8 cellular contexts compared by ENCODE assay signal in the genomic region with DNA sequence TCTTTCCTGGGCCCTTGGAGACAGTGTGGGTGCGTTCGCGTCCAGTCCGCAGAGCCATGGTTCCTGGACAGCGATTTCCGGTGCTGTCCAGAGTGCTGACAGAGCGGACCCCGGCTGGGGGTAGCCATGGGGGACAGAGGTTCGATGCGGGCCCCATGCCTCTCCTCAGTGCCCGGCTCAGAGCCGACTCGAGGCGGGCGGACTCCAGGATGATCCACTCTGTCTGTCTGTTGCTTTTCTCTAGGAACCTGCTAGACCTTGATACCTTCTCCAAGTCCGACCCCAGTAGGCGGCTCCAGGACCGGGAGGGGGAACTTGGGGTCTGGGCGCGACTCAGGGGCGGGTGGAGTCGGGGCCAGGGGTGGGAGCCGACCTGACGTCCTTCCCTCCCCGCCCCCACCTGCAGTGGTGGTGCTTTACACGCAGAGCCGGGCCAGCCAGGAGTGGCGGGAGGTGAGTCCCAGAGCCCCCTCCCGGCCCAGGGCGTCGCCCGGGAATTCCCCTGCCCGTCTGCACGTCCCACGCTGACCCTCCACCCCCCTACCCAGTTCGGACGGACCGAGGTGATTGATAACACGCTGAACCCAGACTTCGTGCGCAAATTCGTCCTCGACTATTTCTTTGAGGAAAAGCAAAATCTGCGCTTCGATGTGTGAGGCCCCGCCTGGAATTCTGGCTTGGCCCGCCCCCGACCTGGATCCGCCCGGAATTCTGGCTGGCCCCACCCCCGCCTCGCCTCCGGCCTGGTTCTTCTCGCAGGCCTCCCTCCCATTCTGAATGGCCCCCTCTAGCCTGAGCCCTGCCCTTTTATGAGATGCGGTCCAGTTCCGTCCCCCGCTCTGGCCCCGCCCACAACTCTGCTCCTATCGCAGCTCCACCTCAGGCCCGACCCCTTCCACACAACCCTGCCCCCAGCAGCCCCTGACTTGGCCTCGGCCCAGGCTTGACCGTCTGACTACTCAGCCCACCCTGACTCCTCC. TPM values are rescaled to one million over a fixed set of nuclear protein-coding genes. Genes with fewer than 3 reads are reported as not detected.
DNase-seq lines count a peak whose midpoint lies in the region; ATAC-seq and TF ChIP-seq lines count a peak whose summit lies in the region.

No MANE protein-coding gene starts in this region.

- intact Hi-C loops in Right ventricle myocardium superior (cut with DNase I) (no loop called here), cardiac septum (cut with DNase I) (no loop called here)

- H2AFZ ChIP-seq in neuron (ENCODE audit: low read depth, low read length): peak overlapping the region; percentile 85

- H3K4me1 ChIP-seq in neuron (ENCODE audit: insufficient read depth, low read length): peaks cover 11% of the 10 kb centered on the region

- TF ChIP-seq CTCF in WI38 (IDR thresholded peaks at IDR 0.05; ENCODE audit: low read depth, low read length): no peak
- TF ChIP-seq CTCF in fibroblast of the aortic adventitia (IDR thresholded peaks at IDR 0.05; ENCODE audit: insufficient read depth, low read length): no peak

- peaks cover 7% of the 10 kb centered on the region for H3K27me3 ChIP-seq in neuron (ENCODE audit: insufficient read depth, low read length)

- H3K36me3 ChIP-seq in neuron (ENCODE audit: insufficient read depth, low read length): peaks cover 8% of the 10 kb centered on the region

- peak; percentile 50 for DNase-seq in Right ventricle myocardium superior
- no peak for DNase-seq in cardiac septum (ENCODE audit: low spot score)
- peak; percentile 23 for DNase-seq in fibroblast of the aortic adventitia (ENCODE audit: low read depth)
- DNase-seq in SIG-M5 (lab: John Stamatoyannopoulos, UW): no peak

- H3K4me3 ChIP-seq in WI38 (ENCODE audit: low read depth, low read length) (peak overlapping the region; percentile 21; the same call in 1 of the 2 replicates), fibroblast of the aortic adventitia (ENCODE audit: low read depth, low read length) (peak overlapping the region; percentile 42), neuron (ENCODE audit: low read length) (peak overlapping the region; percentile 36)

- ATAC-seq in Right ventricle myocardium superior (ENCODE audit: poor library complexity) (peak; percentile 68), GM21723 (IDR thresholded peaks at IDR 0.05; ENCODE audit: unreplicated experiment) (no peak), HG02973 (IDR thresholded peaks at IDR 0.05; ENCODE audit: unreplicated experiment) (no peak)

- no peaks in the 10 kb centered on the region for H3K9me3 ChIP-seq in neuron (ENCODE audit: low read length)

RNA-seq across cellular contexts. Expression of a gene that starts 1.0 kb away (rescaled TPM):
- total RNA-seq in Right ventricle myocardium superior: not detected
- total RNA-seq in cardiac septum: not detected
- total RNA-seq in fibroblast of the aortic adventitia (ENCODE audit: low replicate concordance): not detected in 2 replicates

RNA-seq across cellular contexts. Expression of a gene that starts 26.9 kb away (rescaled TPM):
- total RNA-seq in Right ventricle myocardium superior (7.5 TPM), cardiac septum (10.6 TPM), fibroblast of the aortic adventitia (ENCODE audit: low replicate concordance) (7.8 and 13.9 TPM in 2 replicates)

RNA-seq across cellular contexts. Expression of a gene that starts 45.1 kb away (rescaled TPM):
- 8.3 TPM for total RNA-seq in Right ventricle myocardium superior
- total RNA-seq in cardiac septum: 9.6 TPM
- total RNA-seq in fibroblast of the aortic adventitia (ENCODE audit: low replicate concordance): 32.1 and 55.0 TPM in 2 replicates

RNA-seq across cellular contexts. Expression of a gene that starts 55.3 kb away (rescaled TPM):
- 40.6 TPM for total RNA-seq in Right ventricle myocardium superior
- 27.9 TPM for total RNA-seq in cardiac septum
- 25.8 and 26.1 TPM in 2 replicates for total RNA-seq in fibroblast of the aortic adventitia (ENCODE audit: low replicate concordance)

Comparison
In these comparisons a context has a peak if more than half of its experiments do, and no peak if none do; other contexts are left out.
1. DNase-seq: peak in Right ventricle myocardium superior (single experiment) and fibroblast of the aortic adventitia (single experiment); none in cardiac septum (single experiment) and SIG-M5 (single experiment).
2. Peak in every context shown above with its lines, with median percentiles within 50 percentile points of each other: H3K4me3 ChIP-seq.